27 cellular contexts compared by ENCODE assay signal in genomic region chr5:170832241-170832640, GRCh38. TPM values are rescaled to one million over a fixed set of nuclear protein-coding genes. Genes with fewer than 3 reads are reported as not detected.
"Had no signal": no experiment of that assay in that cellular context is flagged by ENCODE, and none has a peak within 500 bp of the region (broad histone marks: within the 10 kb centered on the region; RNA-seq: fewer than 3 reads in every experiment).

No MANE protein-coding gene starts in this region.

- H3K27me3 Mint-ChIP-seq: activated CD8-positive, alpha-beta T cell treated with anti-CD3 and anti-CD28 coated beads for 36 hours; activated naive CD8-positive, alpha-beta T cell treated with anti-CD3 and anti-CD28 coated beads, Interleukin-2, amount 10 ng/mL, durations not matched to agents 7 days and 5 days had no signal

- H3K27ac Mint-ChIP-seq: activated CD8-positive, alpha-beta T cell treated with anti-CD3 and anti-CD28 coated beads for 36 hours; activated naive CD8-positive, alpha-beta T cell treated with anti-CD3 and anti-CD28 coated beads, Interleukin-2, amount 10 ng/mL, durations not matched to agents 7 days and 5 days; T-helper 1 cell treated with Interleukin-12 subunit alpha and Interleukin-12 subunit beta and Interleukin-4 antibody, amounts not matched to agents 30 μg/mL and 1 μg/mL, for 36 hours had no signal

- H3K36me3 ChIP-seq: adrenal gland, breast epithelium, colonic mucosa, MG63, Peyer's patch, SJCRH30, WERI-Rb-1 had no signal

- H3K36me3 Mint-ChIP-seq: activated naive CD8-positive, alpha-beta T cell treated with anti-CD3 and anti-CD28 coated beads, Interleukin-2, amount 10 ng/mL, durations not matched to agents 7 days and 5 days had no signal

- H3K9me3 ChIP-seq: adrenal gland, breast epithelium, colonic mucosa, MG63, Peyer's patch, SJCRH30 had no signal

- DNase-seq: activated CD4-positive, alpha-beta T cell treated with anti-CD3 and anti-CD28 coated beads for 4 hours; activated CD8-positive, alpha-beta memory T cell treated with anti-CD3 and anti-CD28 coated beads, Interleukin-2, amount 50 U/mL, for 4 hours; activated CD8-positive, alpha-beta T cell treated with anti-CD3 and anti-CD28 coated beads for 36 hours; activated naive CD4-positive, alpha-beta T cell treated with anti-CD3 and anti-CD28 coated beads, Interleukin-2, amount 50 U/mL, for 16 hours; activated naive CD8-positive, alpha-beta T cell treated with anti-CD3 and anti-CD28 coated beads, Interleukin-2, amount 10 ng/mL, durations not matched to agents 7 days and 5 days; adrenal gland; anterior cingulate cortex; caudate nucleus; colonic mucosa; MG63; MV-4-11; NCI-H1092 treated with DMSO at 0.1 percent for 48 hours; NCI-H1436; NCI-H187 treated with DMSO at 0.1 percent for 48 hours; NCI-H2081 treated with DMSO at 0.1 percent for 48 hours; NCI-H446; NCI-H526 treated with DMSO at 0.1 percent for 48 hours; NCI-H82; Peyer's patch; Right ventricle myocardium superior; SJCRH30; T-helper 9 cell; WERI-Rb-1 had no signal

- H3K4me3 Mint-ChIP-seq: activated CD8-positive, alpha-beta T cell treated with anti-CD3 and anti-CD28 coated beads for 36 hours; activated naive CD8-positive, alpha-beta T cell treated with anti-CD3 and anti-CD28 coated beads, Interleukin-2, amount 10 ng/mL, durations not matched to agents 7 days and 5 days; T-helper 1 cell treated with Interleukin-12 subunit alpha and Interleukin-12 subunit beta and Interleukin-4 antibody, amounts not matched to agents 30 μg/mL and 1 μg/mL, for 36 hours had no signal

- H3K4me3 ChIP-seq: adrenal gland, breast epithelium, colonic mucosa, MG63, Peyer's patch, SJCRH30 had no signal

- H3K27me3 ChIP-seq: adrenal gland, breast epithelium, colonic mucosa, MG63, Peyer's patch, SJCRH30 had no signal

- H3K4me1 ChIP-seq: adrenal gland, breast epithelium, colonic mucosa, Peyer's patch, SJCRH30 had no signal

- H3K9me3 Mint-ChIP-seq: activated naive CD8-positive, alpha-beta T cell treated with anti-CD3 and anti-CD28 coated beads, Interleukin-2, amount 10 ng/mL, durations not matched to agents 7 days and 5 days; T-helper 1 cell treated with Interleukin-12 subunit alpha and Interleukin-12 subunit beta and Interleukin-4 antibody, amounts not matched to agents 30 μg/mL and 1 μg/mL, for 36 hours had no signal

- H3K4me1 Mint-ChIP-seq: activated naive CD8-positive, alpha-beta T cell treated with anti-CD3 and anti-CD28 coated beads, Interleukin-2, amount 10 ng/mL, durations not matched to agents 7 days and 5 days had no signal

- H3K27ac ChIP-seq: adrenal gland, breast epithelium, colonic mucosa, Peyer's patch, RWPE1, SJCRH30, WERI-Rb-1 had no signal

RNA-seq across cellular contexts. Expression of gene RANBP17, which starts 29.6 kb away (rescaled TPM):
- total RNA-seq: activated CD8-positive, alpha-beta T cell treated with anti-CD3 and anti-CD28 coated beads for 36 hours had no signal

RNA-seq across cellular contexts. Expression of gene GABRP, which starts 48.7 kb away (rescaled TPM):
- total RNA-seq: activated CD8-positive, alpha-beta T cell treated with anti-CD3 and anti-CD28 coated beads for 36 hours; activated naive CD8-positive, alpha-beta T cell treated with anti-CD3 and anti-CD28 coated beads, Interleukin-2, amount 10 ng/mL, durations not matched to agents 7 days and 5 days; cerebellum; colonic mucosa; SJCRH30 had no signal
